28 cellular contexts compared by ENCODE assay signal in genomic region chr4:3413217-3413671, GRCh38. TPM values are rescaled to one million over a fixed set of nuclear protein-coding genes. Genes with fewer than 3 reads are reported as not detected.
DNase-seq lines count a peak whose midpoint lies in the region; ATAC-seq and TF ChIP-seq lines count a peak whose summit lies in the region.
"Had no signal": no experiment of that assay in that cellular context is flagged by ENCODE, and none has a peak within 500 bp of the region (broad histone marks: within the 10 kb centered on the region; RNA-seq: fewer than 3 reads in every experiment).

No MANE protein-coding gene starts in this region.

- TF ChIP-seq POLR2A in spleen (IDR thresholded peaks at IDR 0.05), result no peak

- ATAC-seq in Right ventricle myocardium inferior (no peak), lower lobe of right lung (no peak), HG02884 (IDR thresholded peaks at IDR 0.05; ENCODE audit: unreplicated experiment) (no peak)
- ATAC-seq: activated naive CD8-positive, alpha-beta T cell treated with anti-CD3 and anti-CD28 coated beads, Interleukin-2, amount 50 U/mL, for 24 hours; left lobe of liver had no signal

- peaks cover 24% of the 10 kb centered on the region for H3K36me3 Mint-ChIP-seq in brain

- peaks cover 2% of the 10 kb centered on the region for H3K27me3 Mint-ChIP-seq in brain
- H3K27me3 Mint-ChIP-seq: activated B cell treated with CpG ODN at 0.5 μM for 24 hours; activated CD4-positive, alpha-beta T cell treated with anti-CD3 and anti-CD28 coated beads, Interleukin-2, amount 10 ng/mL, durations not matched to agents 7 days and 5 days; activated naive CD8-positive, alpha-beta T cell treated with anti-CD3 and anti-CD28 coated beads, Interleukin-2, amount 50 U/mL, for 24 hours; activated T-cell treated with anti-CD3 and anti-CD28 coated beads, Interleukin-2, amount 50 U/mL, for 24 hours; CD4-positive, alpha-beta memory T cell; central memory CD8-positive, alpha-beta T cell; naive B cell had no signal

- no peak overlapping the region for H3K27ac ChIP-seq in left ventricle myocardium inferior (replicated peaks)
- H3K27ac ChIP-seq in lower lobe of right lung, result no peak overlapping the region
- no peak overlapping the region for H3K27ac ChIP-seq in spleen
- H3K27ac ChIP-seq: esophagus squamous epithelium, hepatocyte, skin epidermis had no signal

- no peak overlapping the region for H3K4me3 ChIP-seq in left ventricle myocardium inferior
- H3K4me3 ChIP-seq in lower lobe of right lung, result no peak overlapping the region
- no peak overlapping the region for H3K4me3 ChIP-seq in spleen
- H3K4me3 ChIP-seq: esophagus squamous epithelium, hepatocyte, skin epidermis had no signal

- DNase-seq in Right ventricle myocardium inferior (ENCODE audit: missing footprints) (peak; percentile 45), left ventricle myocardium inferior (no peak), lower lobe of right lung (peak; percentile 45), spleen (peak; percentile 51), GM19240 (ENCODE audit: insufficient read length, low spot score) (no peak), globus pallidus (ENCODE audit: low spot score) (no peak)
- DNase-seq: activated B cell treated with CpG ODN at 0.5 μM for 24 hours; activated CD4-positive, alpha-beta T cell treated with anti-CD3 and anti-CD28 coated beads, Interleukin-2, amount 10 ng/mL, durations not matched to agents 7 days and 5 days; activated gamma-delta T cell treated with Interleukin-2 at 50 U/mL for 16 hours; activated naive CD8-positive, alpha-beta T cell treated with anti-CD3 and anti-CD28 coated beads, Interleukin-2, amount 50 U/mL, for 24 hours; activated T-cell treated with anti-CD3 and anti-CD28 coated beads, Interleukin-2, amount 50 U/mL, for 24 hours; CD4-positive, alpha-beta memory T cell; esophagus squamous epithelium; MM.1S; naive B cell; NCI-H1930; NCI-H510A treated with DMSO at 0.1 percent for 48 hours; occipital lobe; stimulated activated naive CD4-positive, alpha-beta T cell had no signal

- peak overlapping the region in 4 of 5 experiments; percentile 17 to 87 (median 52) for H3K27ac Mint-ChIP-seq in brain
- H3K27ac Mint-ChIP-seq: activated B cell treated with CpG ODN at 0.5 μM for 24 hours; activated CD4-positive, alpha-beta T cell treated with anti-CD3 and anti-CD28 coated beads, Interleukin-2, amount 10 ng/mL, durations not matched to agents 7 days and 5 days; activated naive CD8-positive, alpha-beta T cell treated with anti-CD3 and anti-CD28 coated beads, Interleukin-2, amount 50 U/mL, for 24 hours; activated T-cell treated with anti-CD3 and anti-CD28 coated beads, Interleukin-2, amount 50 U/mL, for 24 hours; CD4-positive, alpha-beta memory T cell; mesothelial cell of epicardium had no signal

- H3K36me3 ChIP-seq in left ventricle myocardium inferior (peaks cover 32% of the 10 kb centered on the region), lower lobe of right lung (peaks cover 39% of the 10 kb centered on the region), spleen (peaks cover 0 to 30% (median 8%) of the 10 kb centered on the region in 6 donors)

- intact Hi-C loops in Right ventricle myocardium inferior (cut with DNase I) (no loop called here), left ventricle myocardium inferior (cut with micrococcal nuclease) (no loop called here), lower lobe of right lung (cut with DNase I) (no loop called here), spleen (cut with DNase I; ENCODE audit: low total_unique reads) (no loop called here)

- peaks cover 0 to 3% (median 0%) of the 10 kb centered on the region in 5 experiments for H3K9me3 Mint-ChIP-seq in brain
- H3K9me3 Mint-ChIP-seq: activated B cell treated with CpG ODN at 0.5 μM for 24 hours; activated CD4-positive, alpha-beta T cell treated with anti-CD3 and anti-CD28 coated beads, Interleukin-2, amount 10 ng/mL, durations not matched to agents 7 days and 5 days; activated naive CD8-positive, alpha-beta T cell treated with anti-CD3 and anti-CD28 coated beads, Interleukin-2, amount 50 U/mL, for 24 hours; activated T-cell treated with anti-CD3 and anti-CD28 coated beads, Interleukin-2, amount 50 U/mL, for 24 hours; CD4-positive, alpha-beta memory T cell; central memory CD8-positive, alpha-beta T cell; mesothelial cell of epicardium had no signal

- TF ChIP-seq CTCF in left ventricle myocardium inferior (IDR thresholded peaks at IDR 0.05; ENCODE audit: borderline replicate concordance) (no peak), brain (conservative IDR thresholded peaks at IDR 0.05) (no peak), lower lobe of right lung (IDR thresholded peaks at IDR 0.05) (no peak), spleen (IDR thresholded peaks at IDR 0.05 in 8 of 11, conservative IDR thresholded peaks at IDR 0.05 in 3 of 11) (no peak)

- H3K4me1 Mint-ChIP-seq in brain, result peaks cover 74% of the 10 kb centered on the region
- H3K4me1 Mint-ChIP-seq: activated CD4-positive, alpha-beta T cell treated with anti-CD3 and anti-CD28 coated beads, Interleukin-2, amount 10 ng/mL, durations not matched to agents 7 days and 5 days; activated naive CD8-positive, alpha-beta T cell treated with anti-CD3 and anti-CD28 coated beads, Interleukin-2, amount 50 U/mL, for 24 hours; CD4-positive, alpha-beta memory T cell had no signal

- H3K27me3 ChIP-seq in left ventricle myocardium inferior (ENCODE audit: low read depth), result no peaks in the 10 kb centered on the region
- no peaks in the 10 kb centered on the region for H3K27me3 ChIP-seq in lower lobe of right lung (ENCODE audit: low read depth)
- no peaks in the 10 kb centered on the region for H3K27me3 ChIP-seq in spleen (replicated peaks in 1 of 7)
- H3K27me3 ChIP-seq: esophagus squamous epithelium, hepatocyte had no signal

- H3K9me3 ChIP-seq in left ventricle myocardium inferior (replicated peaks) (no peaks in the 10 kb centered on the region), lower lobe of right lung (no peaks in the 10 kb centered on the region), spleen (no peaks in the 10 kb centered on the region)
- H3K9me3 ChIP-seq: esophagus squamous epithelium had no signal

- H3K4me1 ChIP-seq in left ventricle myocardium inferior (peaks cover 4% of the 10 kb centered on the region), lower lobe of right lung (peaks cover 4% of the 10 kb centered on the region), spleen (peaks cover 0 to 9% (median 0%) of the 10 kb centered on the region in 6 donors)

- no peak overlapping the region for H3K4me3 Mint-ChIP-seq in brain
- H3K4me3 Mint-ChIP-seq: activated B cell treated with CpG ODN at 0.5 μM for 24 hours; activated CD4-positive, alpha-beta T cell treated with anti-CD3 and anti-CD28 coated beads, Interleukin-2, amount 10 ng/mL, durations not matched to agents 7 days and 5 days; activated naive CD8-positive, alpha-beta T cell treated with anti-CD3 and anti-CD28 coated beads, Interleukin-2, amount 50 U/mL, for 24 hours; activated T-cell treated with anti-CD3 and anti-CD28 coated beads, Interleukin-2, amount 50 U/mL, for 24 hours; CD4-positive, alpha-beta memory T cell; central memory CD8-positive, alpha-beta T cell; mesothelial cell of epicardium; naive B cell had no signal

- 89 to 93% (median 93%) methylated on average over 17 to 29 of the region's 29 CpGs for WGBS in spleen, 5 donors

RNA-seq across cellular contexts. Expression of gene HGFAC, which starts 28.5 kb away (rescaled TPM):
- total RNA-seq in Right ventricle myocardium inferior, result 1.5 TPM
- total RNA-seq in left ventricle myocardium inferior, result 0.80 TPM
- polyA plus RNA-seq in brain (ENCODE audit: insufficient read depth, low read depth, low replicate concordance), result 0.88 TPM
- total RNA-seq in lower lobe of right lung, result 1.0 TPM
- under 1 TPM in 2 of 7 donors, not detected in 5; 0.32 to 0.47 TPM for total RNA-seq in spleen
- under 1 TPM; 0.11 to 0.35 (median 0.22) TPM for polyA plus RNA-seq in spleen
- total RNA-seq: activated B cell treated with CpG ODN at 0.5 μM for 24 hours, SK-MEL-5 had no signal
- polyA plus RNA-seq: CD4-positive, alpha-beta memory T cell had no signal

RNA-seq across cellular contexts. Expression of gene DOK7, which starts 49.9 kb away (rescaled TPM):
- total RNA-seq in Right ventricle myocardium inferior, result 35.5 TPM
- total RNA-seq in left ventricle myocardium inferior, result 46.7 TPM
- polyA plus RNA-seq in brain (ENCODE audit: insufficient read depth, low read depth, low replicate concordance), result 0.48 TPM
- total RNA-seq in lower lobe of right lung, result 4.0 TPM
- 1 to 10 TPM in 6 of 7 donors, under 1 TPM in 1; 0.69 to 7.1 (median 1.6) TPM for total RNA-seq in spleen
- polyA plus RNA-seq in spleen, result 10 to 100 TPM in 1 of 3 donors, 1 to 10 TPM in 2; 1.7 to 13.5 (median 8.7) TPM
- total RNA-seq: activated CD4-positive, alpha-beta T cell treated with anti-CD3 and anti-CD28 coated beads, Interleukin-2, amount 10 ng/mL, durations not matched to agents 7 days and 5 days; CD4-positive, alpha-beta memory T cell; dermis microvascular lymphatic vessel endothelial cell; occipital lobe; SK-MEL-5 had no signal

Comparison
In these comparisons a context has a peak if more than half of its experiments do, and no peak if none do; other contexts are left out.
1. DNase-seq: peak in Right ventricle myocardium inferior (single experiment), lower lobe of right lung (single experiment) and spleen (single experiment); none in left ventricle myocardium inferior (single experiment), GM19240 (single experiment) and globus pallidus (single experiment).